ENCODE assay signal across 1 cellular context in the genomic region with DNA sequence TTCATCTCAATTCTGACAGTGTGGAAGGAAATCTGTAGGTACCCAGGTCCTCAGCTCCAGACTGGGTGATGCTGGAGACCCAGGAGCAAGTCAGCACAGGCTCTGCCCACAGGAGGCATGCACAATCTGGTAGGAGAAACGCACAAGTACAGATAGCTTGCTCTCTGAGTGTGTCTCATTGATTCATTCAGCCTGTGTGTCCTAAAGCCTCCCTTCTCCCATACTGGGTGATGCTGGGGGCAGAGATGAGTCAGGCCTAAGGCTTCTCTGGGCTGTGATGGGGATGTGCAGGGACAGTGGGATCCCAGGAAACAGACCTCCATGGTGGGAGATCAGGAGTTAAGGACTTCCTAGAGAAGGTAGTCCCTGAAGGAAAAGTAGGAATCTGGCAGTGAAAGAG.
A peak's percentile ranks its signal among the peaks of the same experiment; 100 is the strongest.
TF ChIP-seq lines count a peak whose summit lies in the region.

No MANE protein-coding gene starts in this region.

TF ChIP-seq in HepG2, 621 proteins besides CTCF, POLR2A, EP300 and RAD21:
- TF ChIP-seq, protein P1, sequence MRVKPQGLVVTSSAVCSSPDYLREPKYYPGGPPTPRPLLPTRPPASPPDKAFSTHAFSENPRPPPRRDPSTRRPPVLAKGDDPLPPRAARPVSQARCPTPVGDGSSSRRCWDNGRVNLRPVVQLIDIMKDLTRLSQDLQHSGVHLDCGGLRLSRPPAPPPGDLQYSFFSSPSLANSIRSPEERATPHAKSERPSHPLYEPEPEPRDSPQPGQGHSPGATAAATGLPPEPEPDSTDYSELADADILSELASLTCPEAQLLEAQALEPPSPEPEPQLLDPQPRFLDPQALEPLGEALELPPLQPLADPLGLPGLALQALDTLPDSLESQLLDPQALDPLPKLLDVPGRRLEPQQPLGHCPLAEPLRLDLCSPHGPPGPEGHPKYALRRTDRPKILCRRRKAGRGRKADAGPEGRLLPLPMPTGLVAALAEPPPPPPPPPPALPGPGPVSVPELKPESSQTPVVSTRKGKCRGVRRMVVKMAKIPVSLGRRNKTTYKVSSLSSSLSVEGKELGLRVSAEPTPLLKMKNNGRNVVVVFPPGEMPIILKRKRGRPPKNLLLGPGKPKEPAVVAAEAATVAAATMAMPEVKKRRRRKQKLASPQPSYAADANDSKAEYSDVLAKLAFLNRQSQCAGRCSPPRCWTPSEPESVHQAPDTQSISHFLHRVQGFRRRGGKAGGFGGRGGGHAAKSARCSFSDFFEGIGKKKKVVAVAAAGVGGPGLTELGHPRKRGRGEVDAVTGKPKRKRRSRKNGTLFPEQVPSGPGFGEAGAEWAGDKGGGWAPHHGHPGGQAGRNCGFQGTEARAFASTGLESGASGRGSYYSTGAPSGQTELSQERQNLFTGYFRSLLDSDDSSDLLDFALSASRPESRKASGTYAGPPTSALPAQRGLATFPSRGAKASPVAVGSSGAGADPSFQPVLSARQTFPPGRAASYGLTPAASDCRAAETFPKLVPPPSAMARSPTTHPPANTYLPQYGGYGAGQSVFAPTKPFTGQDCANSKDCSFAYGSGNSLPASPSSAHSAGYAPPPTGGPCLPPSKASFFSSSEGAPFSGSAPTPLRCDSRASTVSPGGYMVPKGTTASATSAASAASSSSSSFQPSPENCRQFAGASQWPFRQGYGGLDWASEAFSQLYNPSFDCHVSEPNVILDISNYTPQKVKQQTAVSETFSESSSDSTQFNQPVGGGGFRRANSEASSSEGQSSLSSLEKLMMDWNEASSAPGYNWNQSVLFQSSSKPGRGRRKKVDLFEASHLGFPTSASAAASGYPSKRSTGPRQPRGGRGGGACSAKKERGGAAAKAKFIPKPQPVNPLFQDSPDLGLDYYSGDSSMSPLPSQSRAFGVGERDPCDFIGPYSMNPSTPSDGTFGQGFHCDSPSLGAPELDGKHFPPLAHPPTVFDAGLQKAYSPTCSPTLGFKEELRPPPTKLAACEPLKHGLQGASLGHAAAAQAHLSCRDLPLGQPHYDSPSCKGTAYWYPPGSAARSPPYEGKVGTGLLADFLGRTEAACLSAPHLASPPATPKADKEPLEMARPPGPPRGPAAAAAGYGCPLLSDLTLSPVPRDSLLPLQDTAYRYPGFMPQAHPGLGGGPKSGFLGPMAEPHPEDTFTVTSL (CRISPR knock-in tag; IDR thresholded peaks at IDR 0.05; ENCODE audit: borderline replicate concordance) = no peak
- TF ChIP-seq, protein P2, sequence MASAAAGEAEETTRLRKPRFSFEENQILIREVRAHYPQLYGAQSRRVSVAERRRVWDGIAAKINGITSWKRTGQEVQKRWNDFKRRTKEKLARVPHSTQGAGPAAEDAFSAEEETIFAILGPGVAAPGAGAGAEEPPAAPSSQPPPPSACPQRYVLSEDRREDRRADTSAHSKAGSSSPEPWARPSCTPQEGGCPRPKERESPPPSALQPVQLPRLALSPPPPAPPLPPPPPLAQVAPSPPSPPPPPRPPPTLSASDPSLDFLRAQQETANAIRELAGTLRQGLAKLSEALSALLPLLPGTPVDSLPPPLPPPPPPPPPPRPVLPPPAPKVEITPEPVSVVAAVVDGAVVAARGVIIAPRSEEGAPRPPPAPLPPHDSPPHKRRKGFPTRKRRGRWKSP (CRISPR knock-in tag; IDR thresholded peaks at IDR 0.05) = no peak
- TF ChIP-seq EEA1 (CRISPR knock-in tag; IDR thresholded peaks at IDR 0.05; ENCODE audit: borderline replicate concordance) (no peak), ZNF589 (CRISPR knock-in tag; conservative IDR thresholded peaks at IDR 0.05) (no peak), ZC3H13 (CRISPR knock-in tag; IDR thresholded peaks at IDR 0.05) (peak; percentile 44; the same call in 1 of the 2 replicates), ZEB1 (IDR thresholded peaks at IDR 0.05; ENCODE audit: insufficient replicate concordance, low read depth) (no peak)
- TF ChIP-seq, protein P3, sequence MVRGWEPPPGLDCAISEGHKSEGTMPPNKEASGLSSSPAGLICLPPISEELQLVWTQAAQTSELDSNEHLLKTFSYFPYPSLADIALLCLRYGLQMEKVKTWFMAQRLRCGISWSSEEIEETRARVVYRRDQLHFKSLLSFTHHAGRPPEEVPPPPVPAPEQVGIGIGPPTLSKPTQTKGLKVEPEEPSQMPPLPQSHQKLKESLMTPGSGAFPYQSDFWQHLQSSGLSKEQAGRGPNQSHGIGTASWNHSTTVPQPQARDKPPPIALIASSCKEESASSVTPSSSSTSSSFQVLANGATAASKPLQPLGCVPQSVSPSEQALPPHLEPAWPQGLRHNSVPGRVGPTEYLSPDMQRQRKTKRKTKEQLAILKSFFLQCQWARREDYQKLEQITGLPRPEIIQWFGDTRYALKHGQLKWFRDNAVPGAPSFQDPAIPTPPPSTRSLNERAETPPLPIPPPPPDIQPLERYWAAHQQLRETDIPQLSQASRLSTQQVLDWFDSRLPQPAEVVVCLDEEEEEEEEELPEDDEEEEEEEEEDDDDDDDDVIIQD (CRISPR knock-in tag; IDR thresholded peaks at IDR 0.05; ENCODE audit: low read depth) = no peak
- TF ChIP-seq, protein P4, sequence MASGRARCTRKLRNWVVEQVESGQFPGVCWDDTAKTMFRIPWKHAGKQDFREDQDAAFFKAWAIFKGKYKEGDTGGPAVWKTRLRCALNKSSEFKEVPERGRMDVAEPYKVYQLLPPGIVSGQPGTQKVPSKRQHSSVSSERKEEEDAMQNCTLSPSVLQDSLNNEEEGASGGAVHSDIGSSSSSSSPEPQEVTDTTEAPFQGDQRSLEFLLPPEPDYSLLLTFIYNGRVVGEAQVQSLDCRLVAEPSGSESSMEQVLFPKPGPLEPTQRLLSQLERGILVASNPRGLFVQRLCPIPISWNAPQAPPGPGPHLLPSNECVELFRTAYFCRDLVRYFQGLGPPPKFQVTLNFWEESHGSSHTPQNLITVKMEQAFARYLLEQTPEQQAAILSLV (CRISPR knock-in tag; IDR thresholded peaks at IDR 0.05; ENCODE audit: borderline replicate concordance) = no peak
- TF ChIP-seq, protein P5, sequence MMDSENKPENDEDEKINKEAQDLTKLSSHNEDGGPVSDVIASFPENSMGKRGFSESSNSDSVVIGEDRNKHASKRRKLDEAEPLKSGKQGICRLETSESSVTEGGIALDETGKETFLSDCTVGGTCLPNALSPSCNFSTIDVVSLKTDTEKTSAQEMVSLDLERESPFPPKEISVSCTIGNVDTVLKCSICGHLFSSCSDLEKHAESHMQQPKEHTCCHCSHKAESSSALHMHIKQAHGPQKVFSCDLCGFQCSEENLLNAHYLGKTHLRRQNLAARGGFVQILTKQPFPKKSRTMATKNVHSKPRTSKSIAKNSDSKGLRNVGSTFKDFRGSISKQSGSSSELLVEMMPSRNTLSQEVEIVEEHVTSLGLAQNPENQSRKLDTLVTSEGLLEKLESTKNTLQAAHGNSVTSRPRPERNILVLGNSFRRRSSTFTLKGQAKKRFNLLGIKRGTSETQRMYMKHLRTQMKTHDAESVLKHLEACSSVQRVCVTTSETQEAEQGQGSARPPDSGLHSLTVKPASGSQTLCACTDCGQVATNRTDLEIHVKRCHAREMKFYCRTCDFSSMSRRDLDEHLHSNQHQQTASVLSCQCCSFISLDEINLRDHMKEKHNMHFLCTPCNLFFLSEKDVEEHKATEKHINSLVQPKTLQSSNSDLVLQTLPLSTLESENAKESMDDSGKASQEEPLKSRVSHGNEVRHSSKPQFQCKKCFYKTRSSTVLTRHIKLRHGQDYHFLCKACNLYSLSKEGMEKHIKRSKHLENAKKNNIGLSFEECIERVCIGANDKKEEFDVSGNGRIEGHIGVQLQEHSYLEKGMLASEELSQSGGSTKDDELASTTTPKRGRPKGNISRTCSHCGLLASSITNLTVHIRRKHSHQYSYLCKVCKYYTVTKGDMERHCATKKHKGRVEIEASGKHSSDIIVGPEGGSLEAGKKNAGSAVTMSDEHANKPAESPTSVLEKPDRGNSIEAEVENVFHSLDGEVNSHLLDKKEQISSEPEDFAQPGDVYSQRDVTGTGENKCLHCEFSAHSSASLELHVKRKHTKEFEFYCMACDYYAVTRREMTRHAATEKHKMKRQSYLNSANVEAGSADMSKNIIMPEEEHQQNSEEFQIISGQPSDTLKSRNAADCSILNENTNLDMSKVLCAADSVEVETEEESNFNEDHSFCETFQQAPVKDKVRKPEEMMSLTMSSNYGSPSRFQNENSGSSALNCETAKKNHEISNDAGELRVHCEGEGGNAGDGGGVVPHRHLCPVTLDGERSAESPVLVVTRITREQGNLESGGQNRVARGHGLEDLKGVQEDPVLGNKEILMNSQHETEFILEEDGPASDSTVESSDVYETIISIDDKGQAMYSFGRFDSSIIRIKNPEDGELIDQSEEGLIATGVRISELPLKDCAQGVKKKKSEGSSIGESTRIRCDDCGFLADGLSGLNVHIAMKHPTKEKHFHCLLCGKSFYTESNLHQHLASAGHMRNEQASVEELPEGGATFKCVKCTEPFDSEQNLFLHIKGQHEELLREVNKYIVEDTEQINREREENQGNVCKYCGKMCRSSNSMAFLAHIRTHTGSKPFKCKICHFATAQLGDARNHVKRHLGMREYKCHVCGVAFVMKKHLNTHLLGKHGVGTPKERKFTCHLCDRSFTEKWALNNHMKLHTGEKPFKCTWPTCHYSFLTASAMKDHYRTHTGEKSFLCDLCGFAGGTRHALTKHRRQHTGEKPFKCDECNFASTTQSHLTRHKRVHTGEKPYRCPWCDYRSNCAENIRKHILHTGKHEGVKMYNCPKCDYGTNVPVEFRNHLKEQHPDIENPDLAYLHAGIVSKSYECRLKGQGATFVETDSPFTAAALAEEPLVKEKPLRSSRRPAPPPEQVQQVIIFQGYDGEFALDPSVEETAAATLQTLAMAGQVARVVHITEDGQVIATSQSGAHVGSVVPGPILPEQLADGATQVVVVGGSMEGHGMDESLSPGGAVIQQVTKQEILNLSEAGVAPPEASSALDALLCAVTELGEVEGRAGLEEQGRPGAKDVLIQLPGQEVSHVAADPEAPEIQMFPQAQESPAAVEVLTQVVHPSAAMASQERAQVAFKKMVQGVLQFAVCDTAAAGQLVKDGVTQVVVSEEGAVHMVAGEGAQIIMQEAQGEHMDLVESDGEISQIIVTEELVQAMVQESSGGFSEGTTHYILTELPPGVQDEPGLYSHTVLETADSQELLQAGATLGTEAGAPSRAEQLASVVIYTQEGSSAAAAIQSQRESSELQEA (CRISPR knock-in tag; IDR thresholded peaks at IDR 0.05; ENCODE audit: not compliant biosample characterization) = no peak
